ENCODE assay signal across 13 cellular contexts in the genomic region with DNA sequence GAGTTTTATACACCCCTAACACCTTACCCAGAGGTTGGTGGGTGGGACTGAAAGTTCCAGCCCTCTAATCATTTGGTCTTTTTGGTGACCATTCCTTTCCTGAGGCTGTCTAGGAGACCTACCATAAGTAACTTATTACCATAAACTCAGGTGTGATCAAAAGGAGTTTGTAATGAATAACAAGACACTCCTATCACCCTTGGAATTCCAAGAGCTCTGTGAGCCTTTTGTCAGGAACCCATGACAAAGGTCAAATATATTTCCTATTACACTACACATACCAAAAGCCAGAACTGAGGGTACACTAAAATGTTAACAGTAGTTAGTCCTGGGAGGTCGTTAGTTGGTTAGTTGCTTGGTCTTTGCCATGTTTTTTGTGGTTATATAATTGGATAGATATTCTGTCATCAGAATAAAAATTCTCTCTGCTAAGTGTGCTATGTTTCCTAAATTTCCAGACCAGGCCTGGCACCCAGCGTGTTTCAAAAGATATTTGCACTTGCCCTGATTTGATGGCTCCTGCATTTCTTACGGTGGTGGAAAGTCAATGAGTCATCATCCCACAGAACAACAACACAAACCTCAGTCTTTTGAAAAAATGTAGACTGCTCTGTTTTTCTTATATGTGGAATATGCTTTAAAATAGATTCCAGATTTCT. TPM values are rescaled to one million over a fixed set of nuclear protein-coding genes. Genes with fewer than 3 reads are reported as not detected.
DNase-seq lines count a peak whose midpoint lies in the region; ATAC-seq and TF ChIP-seq lines count a peak whose summit lies in the region.
"Had no signal": no experiment of that assay in that cellular context is flagged by ENCODE, and none has a peak within 500 bp of the region (broad histone marks: within the 10 kb centered on the region; RNA-seq: fewer than 3 reads in every experiment).

No MANE protein-coding gene starts in this region.

- TF ChIP-seq CTCF in brain microvascular endothelial cell (IDR thresholded peaks at IDR 0.05; ENCODE audit: low read depth, low read length, missing control alignments), result no peak
- TF ChIP-seq CTCF in lower lobe of right lung (IDR thresholded peaks at IDR 0.05), result no peak

- no peaks in the 10 kb centered on the region for H3K4me1 ChIP-seq in lower lobe of right lung
- H3K4me1 ChIP-seq: gastrocnemius medialis, right lobe of liver, uterus had no signal

- no peaks in the 10 kb centered on the region for H3K9me3 ChIP-seq in lower lobe of right lung
- H3K9me3 ChIP-seq: gastrocnemius medialis, right lobe of liver, uterus had no signal

- peak; percentile 65 to 81 for ATAC-seq in lower lobe of right lung
- ATAC-seq in HG03442 (IDR thresholded peaks at IDR 0.05; ENCODE audit: unreplicated experiment), result no peak
- ATAC-seq: gastrocnemius medialis, right lobe of liver had no signal

- H3K36me3 ChIP-seq in brain microvascular endothelial cell (replicated peaks), result peaks cover 3% of the 10 kb centered on the region
- peaks cover 63% of the 10 kb centered on the region for H3K36me3 ChIP-seq in lower lobe of right lung
- H3K36me3 ChIP-seq: uterus had no signal

- intact Hi-C loops in lower lobe of right lung (cut with DNase I), result no loop called here

- peak; percentile 96 for DNase-seq in ACHN
- DNase-seq in HPDE6-E6E7 (ENCODE audit: extremely low spot score), result peak; percentile 64
- DNase-seq in brain microvascular endothelial cell, result peak; percentile 89
- no peak for DNase-seq in lower lobe of right lung
- no peak for DNase-seq in iPS-NIHi7 (ENCODE audit: extremely low spot score)
- no peak for DNase-seq in DMS53 treated with DMSO at 0.1 percent for 48 hours (lab: John Stamatoyannopoulos, UW; ENCODE audit: unreplicated experiment)
- no peak for DNase-seq in stimulated activated CD4-positive, alpha-beta T cell treated with anti-CD3 and anti-CD28 coated beads, Interleukin-4, amount 100 ng/mL, for 4 hours
- DNase-seq: activated CD4-positive, alpha-beta T cell treated with anti-CD3 and anti-CD28 coated beads, Interleukin-2, amount 50 U/mL, for 4 hours; DMS53; gastrocnemius medialis; right lobe of liver; uterus had no signal

- no peak overlapping the region for H3K4me3 ChIP-seq in brain microvascular endothelial cell (ENCODE audit: low read depth, low read length)
- no peak overlapping the region for H3K4me3 ChIP-seq in lower lobe of right lung
- H3K4me3 ChIP-seq: gastrocnemius medialis, right lobe of liver, uterus had no signal

- in situ Hi-C loops in ACHN (cut with HindIII; ENCODE audit: low pct_ligation_motif_present, low pct_unique_long_range_greater_than_20kb, low sequenced_read_pairs) (no loop called here), brain microvascular endothelial cell (cut with HindIII; ENCODE audit: low pct_ligation_motif_present, low sequenced_read_pairs) (no loop called here)

- no peaks in the 10 kb centered on the region for H3K27me3 ChIP-seq in brain microvascular endothelial cell (replicated peaks)
- no peaks in the 10 kb centered on the region for H3K27me3 ChIP-seq in lower lobe of right lung (ENCODE audit: low read depth)
- H3K27me3 ChIP-seq: gastrocnemius medialis, right lobe of liver, uterus had no signal

- peak overlapping the region; percentile 44 for H3K27ac ChIP-seq in brain microvascular endothelial cell
- H3K27ac ChIP-seq in lower lobe of right lung, result peak overlapping the region; percentile 51
- H3K27ac ChIP-seq: gastrocnemius medialis, right lobe of liver had no signal

RNA-seq across cellular contexts. Expression of a gene that starts 27.0 kb away (rescaled TPM):
- 4.8 TPM for total RNA-seq in lower lobe of right lung

RNA-seq across cellular contexts. Expression of a gene that starts 50.2 kb away (rescaled TPM):
- total RNA-seq in lower lobe of right lung, result 46.3 TPM

Comparison
In these comparisons a context has a peak if more than half of its experiments do, and no peak if none do; other contexts are left out.
1. DNase-seq: peak in ACHN (single experiment), HPDE6-E6E7 (single experiment) and brain microvascular endothelial cell (single experiment); none in lower lobe of right lung (single experiment), iPS-NIHi7 (single experiment), DMS53 treated with DMSO at 0.1 percent for 48 hours (single experiment) and stimulated activated CD4-positive, alpha-beta T cell treated with anti-CD3 and anti-CD28 coated beads, Interleukin-4, amount 100 ng/mL, for 4 hours (0 of 2).